8 cellular contexts compared by ENCODE assay signal in the genomic region with DNA sequence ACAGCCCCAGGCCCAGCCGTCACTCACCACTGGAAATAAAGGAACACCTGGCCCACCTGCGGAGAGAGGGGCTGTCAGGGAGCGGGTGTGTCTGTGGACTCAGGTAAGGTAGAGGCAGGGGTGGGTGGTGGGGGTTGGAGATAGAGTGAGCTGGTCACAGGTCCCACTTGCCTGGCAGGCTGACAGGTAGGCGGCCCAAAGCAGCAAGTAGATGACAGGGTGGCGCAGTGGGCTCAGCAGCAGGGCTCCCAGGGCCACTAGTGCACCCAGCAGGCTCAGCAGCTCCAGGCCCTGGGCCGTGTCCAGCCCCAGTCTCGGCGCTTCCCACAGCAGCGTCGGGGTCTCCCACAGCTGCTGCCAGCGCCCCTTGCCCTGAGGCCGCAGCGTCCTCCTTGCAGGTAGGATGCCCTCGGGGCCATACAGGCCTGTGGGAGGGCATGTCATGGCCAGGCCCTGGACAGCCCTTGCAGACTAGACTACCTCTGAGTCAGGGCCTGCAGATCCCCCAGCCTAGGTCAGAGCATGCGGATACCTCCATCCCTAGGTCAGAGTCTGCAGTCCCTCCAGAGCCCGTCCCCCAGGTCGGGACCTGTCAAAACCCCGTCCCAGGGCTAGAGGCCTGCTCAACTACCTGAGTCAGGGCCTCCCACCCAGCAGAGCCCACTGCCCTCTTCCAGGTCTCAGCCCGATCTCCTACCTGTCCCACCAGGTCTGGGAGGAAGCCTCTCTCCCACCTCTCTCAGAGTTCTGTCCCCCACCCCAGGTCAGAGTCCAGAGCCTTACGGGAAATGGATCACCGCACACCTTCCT. TPM values are rescaled to one million over a fixed set of nuclear protein-coding genes. Genes with fewer than 3 reads are reported as not detected.
DNase-seq lines count a peak whose midpoint lies in the region; ATAC-seq, FAIRE-seq and TF ChIP-seq lines count a peak whose summit lies in the region.

No MANE protein-coding gene starts in this region.

- H3K27me3 ChIP-seq in HUES64 (ENCODE audit: insufficient read depth, low read length), result no peaks in the 10 kb centered on the region
- H3K27me3 ChIP-seq in suprapubic skin, result no peaks in the 10 kb centered on the region

- H3K9ac ChIP-seq in HUES64 (ENCODE audit: low read depth, low read length) (peak overlapping the region; percentile 86), kidney (ENCODE audit: low read length in 2 of 2) (peak overlapping the region; percentile 66 to 74)

- H3K27ac ChIP-seq in HUES64 (ENCODE audit: low read depth, low read length) (no peak overlapping the region; the same call in 1 of the 2 replicates), kidney (ENCODE audit: low read depth in 2 of 2, low read length in 2 of 2) (peak overlapping the region; percentile 29 to 85), suprapubic skin (peak overlapping the region; percentile 76)

- TF ChIP-seq POLR2A in suprapubic skin (IDR thresholded peaks at IDR 0.05), result no peak

- no peak for TF ChIP-seq EP300 in suprapubic skin (IDR thresholded peaks at IDR 0.05)

- 35% methylated on average over 21 of the region's 21 CpGs for WGBS in HUES64
- 3% methylated on average over 6 of the region's 21 CpGs for WGBS in suprapubic skin

- peak overlapping the region; percentile 99 for H3K4me3 ChIP-seq in HUES64 (ENCODE audit: low read length)
- H3K4me3 ChIP-seq in astrocyte of the cerebellum (ENCODE audit: low read depth, low read length), result peak overlapping the region; percentile 97
- peak overlapping the region; percentile 73 to 83 for H3K4me3 ChIP-seq in kidney (ENCODE audit: low read length in 2 of 2)
- H3K4me3 ChIP-seq in suprapubic skin, result peak overlapping the region; percentile 81

- H3K9me3 ChIP-seq in HUES64 (ENCODE audit: insufficient read depth, low read depth, low read length) (no peaks in the 10 kb centered on the region), kidney (ENCODE audit: control insufficient read depth in 1 of 2, low read length in 2 of 2) (no peaks in the 10 kb centered on the region), suprapubic skin (no peaks in the 10 kb centered on the region)

- TF ChIP-seq CTCF in astrocyte of the cerebellum (IDR thresholded peaks at IDR 0.05; ENCODE audit: low read depth, low read length, missing control alignments), result no peak
- TF ChIP-seq CTCF in kidney (IDR thresholded peaks at IDR 0.05; ENCODE audit: borderline replicate concordance, extremely low read depth, insufficient read depth), result no peak
- TF ChIP-seq CTCF in suprapubic skin (IDR thresholded peaks at IDR 0.05), result no peak

- FAIRE-seq in kidney (lab: Jason Lieb, UNC), result no peak

- DNase-seq in astrocyte of the cerebellum (ENCODE audit: low read depth) (no peak), kidney (no peak), suprapubic skin (ENCODE audit: low spot score in 2 of 2) (peak in 1 of 2 donors; percentile 82), NCI-H2196 (lab: John Stamatoyannopoulos, UW; ENCODE audit: unreplicated experiment) (no peak), NCI-H446 (lab: John Stamatoyannopoulos, UW) (no peak), NCI-H82 (lab: John Stamatoyannopoulos, UW) (no peak)

- peaks cover 11% of the 10 kb centered on the region for H3K36me3 ChIP-seq in HUES64 (ENCODE audit: insufficient read depth, low read length)
- H3K36me3 ChIP-seq in kidney (ENCODE audit: control insufficient read depth in 1 of 2, insufficient read depth in 2 of 2, low read length in 2 of 2), result peaks cover 0 to 10% of the 10 kb centered on the region in 2 donors
- H3K36me3 ChIP-seq in suprapubic skin, result peaks cover 47% of the 10 kb centered on the region

- ATAC-seq in GM18873 (IDR thresholded peaks at IDR 0.05; ENCODE audit: low FRiP score, unreplicated experiment), result peak; percentile 17

- peaks cover 7% of the 10 kb centered on the region for H3K4me1 ChIP-seq in HUES64 (ENCODE audit: insufficient read depth, low read length)
- H3K4me1 ChIP-seq in kidney (ENCODE audit: control insufficient read depth in 1 of 2, insufficient read depth in 1 of 2, low read depth in 1 of 2, low read length in 2 of 2), result peaks cover 13% of the 10 kb centered on the region in 2 donors
- H3K4me1 ChIP-seq in suprapubic skin, result peaks cover 46% of the 10 kb centered on the region

- intact Hi-C loops in kidney (cut with DNase I), result no loop called here

- in situ Hi-C loops in astrocyte of the cerebellum (cut with HindIII; ENCODE audit: low sequenced_read_pairs), result no loop called here

RNA-seq across cellular contexts. Expression of gene LMF2, which starts 0.7 kb away (rescaled TPM):
- polyA plus RNA-seq in HUES64 (2013, experiment 1 of 2), result 26.5 TPM
- 23.5 TPM for polyA plus RNA-seq in HUES64 (2013, experiment 2 of 2)
- total RNA-seq in kidney (77.9 TPM), suprapubic skin (10 to 100 TPM; 28.9 to 65.6 (median 44.7) TPM)
- 41.7 TPM for polyA plus RNA-seq in kidney (ENCODE audit: insufficient read depth, low read depth, low replicate concordance)

RNA-seq across cellular contexts. Expression of gene NCAPH2, which starts 1.2 kb away (rescaled TPM):
- 42.2 TPM for polyA plus RNA-seq in HUES64 (2013, experiment 1 of 2)
- polyA plus RNA-seq in HUES64 (2013, experiment 2 of 2), result 35.4 TPM
- total RNA-seq in kidney (41.5 TPM), suprapubic skin (10 to 100 TPM; 39.6 to 51.9 (median 50.0) TPM)
- 31.4 TPM for polyA plus RNA-seq in kidney (ENCODE audit: insufficient read depth, low read depth, low replicate concordance)

RNA-seq across cellular contexts. Expression of gene SCO2, which starts 18.6 kb away (rescaled TPM):
- 0.50 TPM for polyA plus RNA-seq in HUES64 (2013, experiment 1 of 2)
- not detected for polyA plus RNA-seq in HUES64 (2013, experiment 2 of 2)
- total RNA-seq in kidney (4.1 TPM), suprapubic skin (1 to 10 TPM in 3 of 4 donors, not detected in 1; 1.7 to 7.9 (median 4.7) TPM)
- polyA plus RNA-seq in kidney (ENCODE audit: insufficient read depth, low read depth, low replicate concordance), result 1.1 TPM

RNA-seq across cellular contexts. Expression of gene MIOX, which starts 20.2 kb away (rescaled TPM):
- not detected for polyA plus RNA-seq in HUES64 (2013, experiment 1 of 2)
- not detected for polyA plus RNA-seq in HUES64 (2013, experiment 2 of 2)
- total RNA-seq in kidney, result 3.5 TPM
- 455 TPM for polyA plus RNA-seq in kidney (ENCODE audit: insufficient read depth, low read depth, low replicate concordance)
- total RNA-seq in suprapubic skin, result not detected

RNA-seq across cellular contexts. Expression of gene TYMP, which starts 23.0 kb away (rescaled TPM):
- 0.30 TPM for polyA plus RNA-seq in HUES64 (2013, experiment 1 of 2)
- polyA plus RNA-seq in HUES64 (2013, experiment 2 of 2), result 0.76 TPM
- 163 TPM for total RNA-seq in kidney
- polyA plus RNA-seq in kidney (ENCODE audit: insufficient read depth, low read depth, low replicate concordance), result 22.2 TPM
- total RNA-seq in suprapubic skin, result 10 to 100 TPM; 23.6 to 46.9 (median 30.8) TPM
